In genomic region chr22:24133187-24133965, GRCh38 we compare ENCODE assay signal across 8 cellular contexts. TPM values are rescaled to one million over a fixed set of nuclear protein-coding genes. Genes with fewer than 3 reads are reported as not detected.
DNase-seq lines count a peak whose midpoint lies in the region; ATAC-seq and TF ChIP-seq lines count a peak whose summit lies in the region.

No MANE protein-coding gene starts in this region.

- H3K4me1 Mint-ChIP-seq in activated naive CD8-positive, alpha-beta T cell (ENCODE audit: low read depth): peaks cover 36% of the 10 kb centered on the region
- no peaks in the 10 kb centered on the region for H3K4me1 Mint-ChIP-seq in endothelial cell (ENCODE audit: unreplicated experiment)

- H3K4me3 ChIP-seq in kidney epithelial cell (ENCODE audit: low read depth, low read length) (no peak overlapping the region), aorta (ENCODE audit: low read length in 2 of 2) (no peak overlapping the region)

- H3K9me3 Mint-ChIP-seq in activated naive CD8-positive, alpha-beta T cell (ENCODE audit: low read depth): no peaks in the 10 kb centered on the region
- H3K9me3 Mint-ChIP-seq in endothelial cell (ENCODE audit: unreplicated experiment): no peaks in the 10 kb centered on the region

- H3K27me3 Mint-ChIP-seq in activated naive CD8-positive, alpha-beta T cell: no peaks in the 10 kb centered on the region
- H3K27me3 Mint-ChIP-seq in endothelial cell (ENCODE audit: unreplicated experiment): peaks cover 6% of the 10 kb centered on the region

- intact Hi-C loops in aorta (cut with DNase I): no loop called here

- H3K27ac ChIP-seq in aorta (ENCODE audit: low read depth in 1 of 2, low read length in 2 of 2): no peak overlapping the region

- H3K27ac Mint-ChIP-seq in activated naive CD8-positive, alpha-beta T cell: peak overlapping the region; percentile 31
- H3K27ac Mint-ChIP-seq in endothelial cell (ENCODE audit: unreplicated experiment): no peak overlapping the region

- H3K36me3 ChIP-seq in kidney epithelial cell (ENCODE audit: control insufficient read depth, insufficient read depth, low read length) (no peaks in the 10 kb centered on the region), aorta (ENCODE audit: control insufficient read depth in 1 of 2, insufficient read depth in 2 of 2, low read length in 1 of 2) (no peaks in the 10 kb centered on the region)

- WGBS in aorta, 2 donors: 74 to 77% methylated on average over 11 of the region's 11 CpGs

- peak; percentile 6 for ATAC-seq in aorta (ENCODE audit: low FRiP score)

- no peaks in the 10 kb centered on the region for H3K27me3 ChIP-seq in kidney epithelial cell (ENCODE audit: control insufficient read depth, insufficient read depth, low read length)
- H3K27me3 ChIP-seq in aorta (ENCODE audit: control insufficient read depth in 1 of 2, insufficient read depth in 2 of 2, low read length in 1 of 2): no peaks in the 10 kb centered on the region

- H3K9me3 ChIP-seq in aorta (ENCODE audit: control insufficient read depth, low read length): no peaks in the 10 kb centered on the region

- peak overlapping the region; percentile 48 for H3K4me3 Mint-ChIP-seq in activated naive CD8-positive, alpha-beta T cell
- no peak overlapping the region for H3K4me3 Mint-ChIP-seq in endothelial cell (ENCODE audit: unreplicated experiment)

- TF ChIP-seq CTCF in kidney epithelial cell (IDR thresholded peaks at IDR 0.05; ENCODE audit: insufficient read depth, low read length, poor library complexity, severe bottlenecking) (peak; percentile 37), endothelial cell (IDR thresholded peaks at IDR 0.05; ENCODE audit: unreplicated experiment) (no peak)

- no peaks in the 10 kb centered on the region for H3K4me1 ChIP-seq in aorta (ENCODE audit: control insufficient read depth in 1 of 2, insufficient read depth in 2 of 2, low read length in 2 of 2)

- no peaks in the 10 kb centered on the region for H3K36me3 Mint-ChIP-seq in activated naive CD8-positive, alpha-beta T cell
- peaks cover 12% of the 10 kb centered on the region for H3K36me3 Mint-ChIP-seq in endothelial cell (ENCODE audit: low read depth, unreplicated experiment)

- peak; percentile 7 for DNase-seq in activated naive CD4-positive, alpha-beta T cell treated with Interleukin-2 at 50 U/mL for 16 hours
- DNase-seq in activated naive CD4-positive, alpha-beta T cell treated with anti-CD3 and anti-CD28 coated beads, Interleukin-2, amount 50 U/mL, for 16 hours: no peak
- DNase-seq in kidney epithelial cell (ENCODE audit: low read depth): no peak
- no peak for DNase-seq in aorta
- no peak for DNase-seq in endothelial cell (ENCODE audit: low spot score)
- no peak for DNase-seq in NCI-H187 treated with DMSO at 0.1 percent for 48 hours (lab: John Stamatoyannopoulos, UW)
- no peak for DNase-seq in NCI-H526 treated with DMSO at 0.1 percent for 48 hours (lab: John Stamatoyannopoulos, UW)

RNA-seq across cellular contexts. Expression of gene SUSD2, which starts 47.9 kb away (rescaled TPM):
- total RNA-seq in kidney epithelial cell (0.17 and 0.62 TPM in 2 replicates), aorta (10 to 100 TPM; 11.2 to 15.0 TPM), endothelial cell (ENCODE audit: unreplicated experiment) (0.38 TPM)
- 10 to 100 TPM in 1 of 2 donors, 1 to 10 TPM in 1; 7.1 to 79.5 TPM for polyA plus RNA-seq in aorta
